Comparison of ENCODE assay signal across 9 cellular contexts in the genomic region with DNA sequence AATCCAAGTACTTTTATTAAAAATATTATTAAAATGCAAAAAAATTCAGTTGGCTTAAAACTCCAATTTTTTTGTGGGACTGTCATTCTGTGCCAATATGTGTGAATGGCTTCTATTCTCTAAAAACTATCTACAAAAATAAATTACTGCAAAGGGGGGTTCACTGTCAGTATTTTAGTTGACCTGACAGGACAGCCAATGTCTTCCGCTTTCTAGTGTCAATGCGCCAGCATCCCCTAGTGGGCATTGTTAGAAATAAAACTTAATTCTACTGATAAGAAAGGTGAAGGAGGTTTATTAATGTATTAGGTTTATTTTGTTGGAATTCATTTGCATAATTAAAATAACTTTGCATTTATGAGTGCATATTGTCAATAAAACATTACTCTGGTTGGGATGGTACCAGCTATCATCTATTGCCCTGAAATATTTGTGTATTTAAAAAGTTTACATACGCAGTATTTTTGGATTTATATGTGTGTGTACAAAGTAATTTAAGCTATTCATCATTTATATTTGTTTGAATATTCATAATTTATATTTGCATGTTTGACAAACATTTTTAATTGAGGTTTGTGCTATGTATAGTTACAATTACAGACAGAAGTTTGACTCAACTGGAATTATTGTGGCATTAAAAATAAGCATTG.
A peak's percentile ranks its signal among the peaks of the same experiment; 100 is the strongest.
DNase-seq lines count a peak whose midpoint lies in the region; ATAC-seq and TF ChIP-seq lines count a peak whose summit lies in the region.
"Had no signal": no experiment of that assay in that cellular context is flagged by ENCODE, and none has a peak within 500 bp of the region (broad histone marks: within the 10 kb centered on the region; RNA-seq: fewer than 3 reads in every experiment).

No MANE protein-coding gene starts in this region.

- peak; percentile 67; the same call in 1 of the 2 replicates for TF ChIP-seq CTCF in GM12875 (IDR thresholded peaks at IDR 0.05; ENCODE audit: borderline replicate concordance, insufficient read depth, low read depth, low read length)
- peak; percentile 94 for TF ChIP-seq CTCF in activated CD8-positive, alpha-beta T cell treated with anti-CD3 and anti-CD28 coated beads for 36 hours (IDR thresholded peaks at IDR 0.05)
- TF ChIP-seq CTCF in testis (IDR thresholded peaks at IDR 0.05) = peak; percentile 39 to 80 (median 70)

- no peak for TF ChIP-seq POLR2A in testis (IDR thresholded peaks at IDR 0.05)

- peak; percentile 21 for DNase-seq in AG08396 (ENCODE audit: low spot score)
- peak; percentile 44 for DNase-seq in NCI-H1694 (lab: John Stamatoyannopoulos, UW)
- DNase-seq in activated CD8-positive, alpha-beta T cell treated with anti-CD3 and anti-CD28 coated beads for 36 hours = peak; percentile 47
- DNase-seq in immature natural killer cell = peak in 2 of 3 donors; percentile 17 to 22
- peak; percentile 44 for DNase-seq in testis

- H3K36me3 ChIP-seq in testis (ENCODE audit: low read depth, missing control alignments) = no peaks in the 10 kb centered on the region

- CTCF ChIA-PET in activated CD8-positive, alpha-beta T cell treated with anti-CD3 and anti-CD28 coated beads for 36 hours (lab: Charles Lee) = interaction anchor here (1.4 to 2.1 kb wide), 3 partner anchors 19 to 22 kb away, joined by 5 to 6 read pairs (median 5); no protein-coding TSS in a partner anchor

- 69 to 78% methylated on average over 3 of the region's 3 CpGs for WGBS in testis, 2 donors

- POLR2A ChIA-PET in activated CD8-positive, alpha-beta T cell treated with anti-CD3 and anti-CD28 coated beads for 36 hours (lab: Charles Lee) = no interaction called here

- no peaks in the 10 kb centered on the region for H3K9me3 ChIP-seq in testis

- H3K36me3 Mint-ChIP-seq in activated CD8-positive, alpha-beta T cell treated with anti-CD3 and anti-CD28 coated beads for 36 hours (ENCODE audit: low read depth) = no peaks in the 10 kb centered on the region
- H3K36me3 Mint-ChIP-seq in immature natural killer cell = no peaks in the 10 kb centered on the region

- no peaks in the 10 kb centered on the region for H3K4me1 ChIP-seq in testis

- intact Hi-C loops in activated CD8-positive, alpha-beta T cell treated with anti-CD3 and anti-CD28 coated beads for 36 hours (cut with micrococcal nuclease) = no loop called here
- intact Hi-C loops in testis (cut with DNase I; ENCODE audit: low total_unique reads) = no loop called here

- H3K9me3 Mint-ChIP-seq in activated CD8-positive, alpha-beta T cell treated with anti-CD3 and anti-CD28 coated beads for 36 hours = no peaks in the 10 kb centered on the region
- H3K9me3 Mint-ChIP-seq in immature natural killer cell = no peaks in the 10 kb centered on the region
- H3K9me3 Mint-ChIP-seq: central memory CD8-positive, alpha-beta T cell had no signal

- H3K27me3 Mint-ChIP-seq in activated CD8-positive, alpha-beta T cell treated with anti-CD3 and anti-CD28 coated beads for 36 hours = no peaks in the 10 kb centered on the region
- peaks cover 0 to 1% (median 0%) of the 10 kb centered on the region in 3 donors for H3K27me3 Mint-ChIP-seq in immature natural killer cell (ENCODE audit: low read depth in 3 of 3)
- H3K27me3 Mint-ChIP-seq: central memory CD8-positive, alpha-beta T cell had no signal

- H3K4me1 Mint-ChIP-seq in activated CD8-positive, alpha-beta T cell treated with anti-CD3 and anti-CD28 coated beads for 36 hours (ENCODE audit: low read depth) = peaks cover 4% of the 10 kb centered on the region
- peaks cover 8 to 18% of the 10 kb centered on the region in 2 donors for H3K4me1 Mint-ChIP-seq in immature natural killer cell

- H3K27ac Mint-ChIP-seq in activated CD8-positive, alpha-beta T cell treated with anti-CD3 and anti-CD28 coated beads for 36 hours = no peak overlapping the region
- H3K27ac Mint-ChIP-seq in immature natural killer cell = no peak overlapping the region

- no peak overlapping the region for H3K27ac ChIP-seq in testis

- no peaks in the 10 kb centered on the region for H3K27me3 ChIP-seq in testis

- no peak overlapping the region for H3K4me3 Mint-ChIP-seq in activated CD8-positive, alpha-beta T cell treated with anti-CD3 and anti-CD28 coated beads for 36 hours
- H3K4me3 Mint-ChIP-seq in immature natural killer cell = no peak overlapping the region
- H3K4me3 Mint-ChIP-seq: central memory CD8-positive, alpha-beta T cell had no signal

- peak; percentile 42 for ATAC-seq in activated CD8-positive, alpha-beta T cell treated with anti-CD3 and anti-CD28 coated beads for 36 hours
- ATAC-seq in GM21515 (IDR thresholded peaks at IDR 0.05; ENCODE audit: unreplicated experiment) (no peak), GM18907 (IDR thresholded peaks at IDR 0.05; ENCODE audit: unreplicated experiment) (no peak)

- no peak overlapping the region for H3K4me3 ChIP-seq in GM12875 (ENCODE audit: low read depth, low read length)
- H3K4me3 ChIP-seq in testis = no peak overlapping the region
